In genomic region chr16:19874816-19875546, GRCh38 we compare ENCODE assay signal across 20 cellular contexts. TPM values are rescaled to one million over a fixed set of nuclear protein-coding genes. Genes with fewer than 3 reads are reported as not detected.
DNase-seq lines count a peak whose midpoint lies in the region; ATAC-seq and TF ChIP-seq lines count a peak whose summit lies in the region.
"Had no signal": no experiment of that assay in that cellular context is flagged by ENCODE, and none has a peak within 500 bp of the region (broad histone marks: within the 10 kb centered on the region; RNA-seq: fewer than 3 reads in every experiment).

No MANE protein-coding gene starts in this region.

- H3K27me3 ChIP-seq in heart left ventricle (no peaks in the 10 kb centered on the region), layer of hippocampus (ENCODE audit: control insufficient read depth, insufficient read depth, low read length) (no peaks in the 10 kb centered on the region), body of pancreas (no peaks in the 10 kb centered on the region)
- H3K27me3 ChIP-seq: right lobe of liver had no signal

- peaks cover 6% of the 10 kb centered on the region for H3K27me3 Mint-ChIP-seq in activated naive CD8-positive, alpha-beta T cell treated with anti-CD3 and anti-CD28 coated beads for 36 hours
- H3K27me3 Mint-ChIP-seq: activated CD8-positive, alpha-beta T cell treated with anti-CD3 and anti-CD28 coated beads for 36 hours had no signal

- H3K4me1 ChIP-seq in heart left ventricle: peaks cover 6 to 78% (median 57%) of the 10 kb centered on the region in 12 donors
- H3K4me1 ChIP-seq in body of pancreas: peaks cover 6% of the 10 kb centered on the region
- H3K4me1 ChIP-seq: right lobe of liver had no signal

- no peak overlapping the region for H3K4me3 Mint-ChIP-seq in activated naive CD8-positive, alpha-beta T cell treated with anti-CD3 and anti-CD28 coated beads for 36 hours
- H3K4me3 Mint-ChIP-seq: activated CD8-positive, alpha-beta T cell treated with anti-CD3 and anti-CD28 coated beads for 36 hours; CD8-positive, alpha-beta T cell had no signal

- TF ChIP-seq POLR2A in heart left ventricle (IDR thresholded peaks at IDR 0.05): no peak
- TF ChIP-seq POLR2A in body of pancreas (IDR thresholded peaks at IDR 0.05): no peak

- WGBS in heart left ventricle, 4 donors: 53 to 62% (median 58%) methylated on average over 19 of the region's 19 CpGs
- 71 to 78% methylated on average over 16 to 19 of the region's 19 CpGs for WGBS in body of pancreas, 2 donors

- H3K27ac ChIP-seq in heart left ventricle (peak overlapping the region in 10 of 12 donors; percentile 5 to 85 (median 50)), layer of hippocampus (ENCODE audit: low read depth, low read length) (peak overlapping the region; percentile 54), body of pancreas (no peak overlapping the region)
- H3K27ac ChIP-seq: right lobe of liver had no signal

- H3K36me3 ChIP-seq in heart left ventricle: peaks cover 0 to 42% (median 25%) of the 10 kb centered on the region in 9 donors
- peaks cover 0 to 3% of the 10 kb centered on the region in 2 donors for H3K36me3 ChIP-seq in body of pancreas (replicated peaks in 1 of 2; ENCODE audit: insufficient read depth in 1 of 2, low read depth in 2 of 2)
- H3K36me3 ChIP-seq: right lobe of liver had no signal

- ATAC-seq in heart left ventricle (no peak), body of pancreas (no peak)
- ATAC-seq: activated CD8-positive, alpha-beta T cell treated with anti-CD3 and anti-CD28 coated beads for 36 hours; activated naive CD4-positive, alpha-beta T cell treated with anti-CD3 and anti-CD28 coated beads, Interleukin-2, amount 50 U/mL, for 72 hours; CD8-positive, alpha-beta T cell; stimulated activated naive CD8-positive, alpha-beta T cell treated with anti-CD3 and anti-CD28 coated beads, Interleukin-15, Interleukin-2, amounts not matched to agents 100 U/mL and 50 U/mL, for 24 hours had no signal

- no peak overlapping the region for H3K4me3 ChIP-seq in heart left ventricle
- no peak overlapping the region for H3K4me3 ChIP-seq in body of pancreas
- H3K4me3 ChIP-seq: right lobe of liver had no signal

- TF ChIP-seq CTCF in heart left ventricle (IDR thresholded peaks at IDR 0.05) (no peak), body of pancreas (IDR thresholded peaks at IDR 0.05) (no peak)

- H3K9me3 ChIP-seq in heart left ventricle (no peaks in the 10 kb centered on the region), body of pancreas (no peaks in the 10 kb centered on the region)
- H3K9me3 ChIP-seq: right lobe of liver had no signal

- H3K4me1 Mint-ChIP-seq in activated naive CD8-positive, alpha-beta T cell treated with anti-CD3 and anti-CD28 coated beads for 36 hours: no peaks in the 10 kb centered on the region

- no peak overlapping the region for H3K27ac Mint-ChIP-seq in activated naive CD8-positive, alpha-beta T cell treated with anti-CD3 and anti-CD28 coated beads for 36 hours
- H3K27ac Mint-ChIP-seq: activated CD8-positive, alpha-beta T cell treated with anti-CD3 and anti-CD28 coated beads for 36 hours; CD8-positive, alpha-beta T cell had no signal

- no peaks in the 10 kb centered on the region for H3K9me3 Mint-ChIP-seq in activated naive CD8-positive, alpha-beta T cell treated with anti-CD3 and anti-CD28 coated beads for 36 hours
- H3K9me3 Mint-ChIP-seq: activated CD8-positive, alpha-beta T cell treated with anti-CD3 and anti-CD28 coated beads for 36 hours; activated naive CD4-positive, alpha-beta T cell treated with anti-CD3 and anti-CD28 coated beads, Interleukin-2, amount 50 U/mL, for 72 hours; CD8-positive, alpha-beta T cell had no signal

- H3K36me3 Mint-ChIP-seq in activated naive CD8-positive, alpha-beta T cell treated with anti-CD3 and anti-CD28 coated beads for 36 hours: no peaks in the 10 kb centered on the region
- H3K36me3 Mint-ChIP-seq: CD8-positive, alpha-beta T cell had no signal

- intact Hi-C loops in heart left ventricle (cut with DNase I) (loop anchor here in 3 of 10 donors (5.0 to 10.0 kb wide), 3 partner anchors 33 to 210 kb away; no protein-coding TSS in a partner anchor), cardiac septum (cut with DNase I) (no loop called here), body of pancreas (cut with DNase I) (no loop called here)

- DNase-seq in heart left ventricle (peak in 2 of 5 donors; percentile 20 to 41), cardiac septum (ENCODE audit: low spot score) (no peak), NCI-H510A treated with DMSO at 0.1 percent for 48 hours (lab: John Stamatoyannopoulos, UW) (peak; percentile 84), superior temporal gyrus (ENCODE audit: extremely low spot score) (peak; percentile 45), GM19238 (ENCODE audit: insufficient read length, low spot score) (no peak), body of pancreas (no peak)
- no peak for DNase-seq in activated naive CD8-positive, alpha-beta T cell treated with anti-CD3 and anti-CD28 coated beads for 36 hours
- DNase-seq: activated CD8-positive, alpha-beta T cell treated with anti-CD3 and anti-CD28 coated beads for 36 hours; activated T-cell treated with anti-CD3 and anti-CD28 coated beads, Interleukin-2, amount 50 U/mL, for 48 hours; CD8-positive, alpha-beta T cell; dermis blood vessel endothelial cell; foreskin fibroblast; KG1; NCI-H1436 treated with DMSO at 0.1 percent for 48 hours; NCI-H446 treated with DMSO at 0.1 percent for 48 hours; right lobe of liver; stimulated activated naive CD8-positive, alpha-beta T cell treated with anti-CD3 and anti-CD28 coated beads, Interleukin-15, Interleukin-2, amounts not matched to agents 100 U/mL and 50 U/mL, for 24 hours; T-helper 2 cell had no signal

RNA-seq across cellular contexts. Expression of gene GPRC5B, which starts 9.7 kb away (rescaled TPM):
- total RNA-seq in heart left ventricle (100 to 1,000 TPM in 1 of 9 donors, 10 to 100 TPM in 8; 54.7 to 104 (median 77.9) TPM), cardiac septum (54.1 TPM), body of pancreas (10 to 100 TPM; 27.7 to 31.6 TPM)
- polyA plus RNA-seq in heart left ventricle: 10 to 100 TPM; 43.0 to 97.5 TPM
- under 1 TPM; 0.14 to 0.30 TPM for total RNA-seq in activated naive CD8-positive, alpha-beta T cell treated with anti-CD3 and anti-CD28 coated beads for 36 hours
- total RNA-seq: activated CD8-positive, alpha-beta T cell treated with anti-CD3 and anti-CD28 coated beads for 36 hours had no signal

Comparison
In these comparisons a context has a peak if more than half of its experiments do, and no peak if none do; other contexts are left out.
1. DNase-seq: peak in NCI-H510A treated with DMSO at 0.1 percent for 48 hours (single experiment) and superior temporal gyrus (single experiment); none in cardiac septum (single experiment), GM19238 (single experiment), activated naive CD8-positive, alpha-beta T cell treated with anti-CD3 and anti-CD28 coated beads for 36 hours (single experiment) and body of pancreas (0 of 4).
2. H3K27ac ChIP-seq: peak in heart left ventricle (10 of 12) and layer of hippocampus (single experiment); none in body of pancreas (0 of 4).
3. RNA of gene GPRC5B, which starts 9.7 kb away (total RNA-seq): 54.7 to 104 TPM in heart left ventricle, 54.1 TPM in cardiac septum (single experiment) and 27.7 to 31.6 TPM in body of pancreas; 0.14 to 0.30 TPM in activated naive CD8-positive, alpha-beta T cell treated with anti-CD3 and anti-CD28 coated beads for 36 hours; every median in the first group is over 10 times any median in the second.